ENCODE assay signal across 8 cellular contexts in genomic region chr1:63124666-63125191, GRCh38.
DNase-seq lines count a peak whose midpoint lies in the region; ATAC-seq, FAIRE-seq and TF ChIP-seq lines count a peak whose summit lies in the region.

No MANE protein-coding gene starts in this region.

- H3K27me3 ChIP-seq in RWPE2 (ENCODE audit: insufficient read depth, poor library complexity, severe bottlenecking): no peaks in the 10 kb centered on the region
- H3K27me3 ChIP-seq in left lung: no peaks in the 10 kb centered on the region
- H3K27me3 ChIP-seq in ascending aorta: no peaks in the 10 kb centered on the region

- TF ChIP-seq CTCF in RWPE2 (IDR thresholded peaks at IDR 0.05; ENCODE audit: poor library complexity, severe bottlenecking) (no peak), left lung (IDR thresholded peaks at IDR 0.05) (no peak), ascending aorta (IDR thresholded peaks at IDR 0.05) (no peak)

- H3K9me3 ChIP-seq in RWPE2 (ENCODE audit: severe bottlenecking): no peaks in the 10 kb centered on the region
- H3K9me3 ChIP-seq in left lung: no peaks in the 10 kb centered on the region
- H3K9me3 ChIP-seq in ascending aorta: no peaks in the 10 kb centered on the region

- H3K4me3 ChIP-seq in RWPE2 (ENCODE audit: severe bottlenecking) (no peak overlapping the region), left lung (no peak overlapping the region), ascending aorta (no peak overlapping the region)

- H3K4me1 ChIP-seq in RWPE2 (ENCODE audit: insufficient read depth, poor library complexity, severe bottlenecking): peaks cover 4% of the 10 kb centered on the region
- no peaks in the 10 kb centered on the region for H3K4me1 ChIP-seq in left lung
- H3K4me1 ChIP-seq in ascending aorta: no peaks in the 10 kb centered on the region

- H3K36me3 ChIP-seq in RWPE2 (ENCODE audit: low read depth): no peaks in the 10 kb centered on the region
- H3K36me3 ChIP-seq in left lung: no peaks in the 10 kb centered on the region
- H3K36me3 ChIP-seq in ascending aorta: no peaks in the 10 kb centered on the region

- FAIRE-seq in HTR-8/SVneo (lab: Jason Lieb, UNC): no peak

- peak; percentile 88 for ATAC-seq in GM18511 (IDR thresholded peaks at IDR 0.05; ENCODE audit: unreplicated experiment)
- ATAC-seq in HG02852 (IDR thresholded peaks at IDR 0.05; ENCODE audit: unreplicated experiment): peak; percentile 80
- peak; percentile 25; the same call in 1 of the 3 replicates for ATAC-seq in RWPE2 (ENCODE audit: low read depth)
- ATAC-seq in left lung: peak; percentile 60

- intact Hi-C loops in left lung (cut with DNase I) (no loop called here), ascending aorta (cut with DNase I) (no loop called here)

- DNase-seq in RWPE2 (ENCODE audit: low spot score): no peak
- DNase-seq in left lung: no peak
- no peak for DNase-seq in DMS79 (lab: John Stamatoyannopoulos, UW)
- DNase-seq in HTR-8/SVneo (ENCODE audit: insufficient read length, low spot score): no peak
- DNase-seq in central memory CD4-positive, alpha-beta T cell: no peak
- no peak for DNase-seq in ascending aorta (ENCODE audit: low spot score in 2 of 2)

- no peak overlapping the region for H3K27ac ChIP-seq in RWPE2 (ENCODE audit: poor library complexity, severe bottlenecking)
- no peak overlapping the region for H3K27ac ChIP-seq in left lung
- no peak overlapping the region for H3K27ac ChIP-seq in ascending aorta

Comparison
In these comparisons a context has a peak if more than half of its experiments do, and no peak if none do; other contexts are left out.
1. ATAC-seq: peak in every context shown above with its lines; median percentile 88 in GM18511; 80 in HG02852; 60 in left lung; 25 in RWPE2.